19 cellular contexts compared by ENCODE assay signal in the genomic region with DNA sequence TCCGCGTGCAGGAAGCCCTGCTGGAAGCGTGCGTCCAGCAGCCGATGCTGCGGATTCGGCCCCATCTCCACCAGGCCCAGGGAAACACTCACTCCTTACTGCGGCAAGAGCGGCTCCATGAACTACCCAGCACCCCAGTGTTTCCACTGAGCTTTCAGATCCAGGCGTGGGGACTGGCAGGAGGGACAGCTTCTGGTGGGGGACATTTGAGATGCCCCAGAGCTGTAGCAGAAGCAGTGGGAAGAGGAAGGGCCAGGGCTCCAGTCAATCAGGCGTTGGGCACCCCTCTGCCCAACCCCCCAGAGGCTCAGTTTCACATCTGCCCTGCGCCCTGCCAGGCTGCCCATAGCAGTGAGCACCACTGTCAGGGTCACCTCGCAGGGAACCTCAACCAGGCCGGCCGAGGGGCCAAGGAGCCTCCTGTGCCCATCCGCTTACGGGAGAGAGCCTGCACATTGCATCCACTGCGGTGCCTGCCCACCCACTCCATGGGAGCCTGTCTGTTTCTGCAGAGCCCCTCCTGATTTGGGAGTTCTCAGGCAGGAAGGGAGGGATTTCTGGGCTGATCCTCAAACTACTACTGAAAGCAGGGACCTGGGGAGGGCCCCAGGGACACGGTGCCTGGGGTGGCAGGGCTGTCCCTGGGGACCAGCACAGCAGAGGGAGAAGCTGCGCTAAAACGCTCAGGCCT. TPM values are rescaled to one million over a fixed set of nuclear protein-coding genes. Genes with fewer than 3 reads are reported as not detected.
DNase-seq lines count a peak whose midpoint lies in the region; ATAC-seq and TF ChIP-seq lines count a peak whose summit lies in the region.
"Had no signal": no experiment of that assay in that cellular context is flagged by ENCODE, and none has a peak within 500 bp of the region (broad histone marks: within the 10 kb centered on the region; RNA-seq: fewer than 3 reads in every experiment).

No MANE protein-coding gene starts in this region.

- no peaks in the 10 kb centered on the region for H3K36me3 Mint-ChIP-seq in WTC11
- H3K36me3 Mint-ChIP-seq in CD4-positive, alpha-beta T cell (ENCODE audit: low read depth), result no peaks in the 10 kb centered on the region
- H3K36me3 Mint-ChIP-seq in activated CD8-positive, alpha-beta T cell treated with anti-CD3 and anti-CD28 coated beads, Interleukin-2, amount 10 ng/mL, durations not matched to agents 7 days and 5 days (ENCODE audit: low read depth), result no peaks in the 10 kb centered on the region
- H3K36me3 Mint-ChIP-seq: CD4-positive, CD25-positive, alpha-beta regulatory T cell had no signal

- 62% methylated on average over 21 of the region's 21 CpGs for WGBS in liver

- POLR2A ChIA-PET in WTC11 (lab: Charles Lee), result no interaction called here
- POLR2A ChIA-PET in CD4-positive, alpha-beta T cell (lab: Charles Lee), result no interaction called here
- POLR2A ChIA-PET in activated CD8-positive, alpha-beta T cell treated with anti-CD3 and anti-CD28 coated beads, Interleukin-2, amount 10 ng/mL, durations not matched to agents 7 days and 5 days (lab: Charles Lee), result no interaction called here

- DNase-seq in NCI-H1436 (lab: John Stamatoyannopoulos, UW) (peak; percentile 18), NCI-H1436 treated with DMSO at 0.1 percent for 48 hours (lab: John Stamatoyannopoulos, UW) (no peak), WTC11 (ENCODE audit: low spot score) (peak; percentile 11), uterus (peak; percentile 5 to 11)
- DNase-seq in CD4-positive, alpha-beta T cell, result no peak
- no peak for DNase-seq in activated CD8-positive, alpha-beta T cell treated with anti-CD3 and anti-CD28 coated beads, Interleukin-2, amount 10 ng/mL, durations not matched to agents 7 days and 5 days
- DNase-seq: CD4-positive, CD25-positive, alpha-beta regulatory T cell; GOT3; KBM-7; NCI-H1930; NCI-H226; NCI-H524 treated with DMSO at 0.1 percent for 48 hours; PC-3 had no signal

- H3K4me1 ChIP-seq in liver (ENCODE audit: control insufficient read depth in 4 of 4, insufficient read depth in 4 of 4, low read length in 3 of 4) (peaks cover 18 to 94% (median 74%) of the 10 kb centered on the region in 4 donors), uterus (no peaks in the 10 kb centered on the region)

- H3K27me3 ChIP-seq in liver (ENCODE audit: control insufficient read depth in 4 of 4, insufficient read depth in 4 of 4, low read length in 3 of 4) (no peaks in the 10 kb centered on the region), uterus (no peaks in the 10 kb centered on the region)
- H3K27me3 ChIP-seq in CD4-positive, alpha-beta T cell (ENCODE audit: control insufficient read depth, insufficient read depth, low read length), result no peaks in the 10 kb centered on the region

- H3K27ac ChIP-seq in liver (ENCODE audit: low read depth in 1 of 2, low read length in 2 of 2), result peak overlapping the region; percentile 50 to 77
- H3K27ac ChIP-seq in uterus, result no peak overlapping the region
- H3K27ac ChIP-seq in CD4-positive, alpha-beta T cell (ENCODE audit: low read depth, low read length), result no peak overlapping the region
- H3K27ac ChIP-seq: 22Rv1, RWPE1 had no signal

- no peak for ATAC-seq in WTC11
- no peak for ATAC-seq in HG02588 (IDR thresholded peaks at IDR 0.05; ENCODE audit: unreplicated experiment)
- ATAC-seq in CD4-positive, alpha-beta T cell (ENCODE audit: poor library complexity), result no peak
- ATAC-seq in activated CD8-positive, alpha-beta T cell treated with anti-CD3 and anti-CD28 coated beads, Interleukin-2, amount 10 ng/mL, durations not matched to agents 7 days and 5 days, result no peak
- ATAC-seq: PC-3 had no signal

- TF ChIP-seq CTCF in WTC11 (IDR thresholded peaks at IDR 0.05) (no peak), liver (IDR thresholded peaks at IDR 0.05; ENCODE audit: low read depth, low read length, missing input control) (no peak), uterus (IDR thresholded peaks at IDR 0.05) (no peak)
- TF ChIP-seq CTCF in CD4-positive, alpha-beta T cell (IDR thresholded peaks at IDR 0.05), result no peak

- H3K9me3 Mint-ChIP-seq in WTC11, result no peaks in the 10 kb centered on the region
- no peaks in the 10 kb centered on the region for H3K9me3 Mint-ChIP-seq in CD4-positive, alpha-beta T cell
- no peaks in the 10 kb centered on the region for H3K9me3 Mint-ChIP-seq in activated CD8-positive, alpha-beta T cell treated with anti-CD3 and anti-CD28 coated beads, Interleukin-2, amount 10 ng/mL, durations not matched to agents 7 days and 5 days (ENCODE audit: insufficient read depth)
- H3K9me3 Mint-ChIP-seq: CD4-positive, CD25-positive, alpha-beta regulatory T cell had no signal

- H3K27ac Mint-ChIP-seq in WTC11, result no peak overlapping the region
- H3K27ac Mint-ChIP-seq in CD4-positive, alpha-beta T cell, result no peak overlapping the region
- no peak overlapping the region for H3K27ac Mint-ChIP-seq in activated CD8-positive, alpha-beta T cell treated with anti-CD3 and anti-CD28 coated beads, Interleukin-2, amount 10 ng/mL, durations not matched to agents 7 days and 5 days
- H3K27ac Mint-ChIP-seq: CD4-positive, CD25-positive, alpha-beta regulatory T cell had no signal

- H3K4me3 Mint-ChIP-seq in WTC11, result no peak overlapping the region
- no peak overlapping the region for H3K4me3 Mint-ChIP-seq in CD4-positive, alpha-beta T cell
- no peak overlapping the region for H3K4me3 Mint-ChIP-seq in activated CD8-positive, alpha-beta T cell treated with anti-CD3 and anti-CD28 coated beads, Interleukin-2, amount 10 ng/mL, durations not matched to agents 7 days and 5 days
- H3K4me3 Mint-ChIP-seq: CD4-positive, CD25-positive, alpha-beta regulatory T cell had no signal

- intact Hi-C loops in uterus (cut with DNase I; ENCODE audit: low total_unique reads), result no loop called here
- intact Hi-C loops in CD4-positive, alpha-beta T cell (cut with DNase I, micrococcal nuclease), result no loop called here

- peak overlapping the region in 1 of 3 donors; percentile 8 for H3K4me3 ChIP-seq in liver (ENCODE audit: low read depth in 1 of 3, low read length in 3 of 3)
- no peak overlapping the region for H3K4me3 ChIP-seq in uterus

- H3K36me3 ChIP-seq in liver (ENCODE audit: control insufficient read depth in 4 of 4, insufficient read depth in 3 of 4, low read depth in 1 of 4, low read length in 3 of 4) (peaks cover 1 to 25% (median 8%) of the 10 kb centered on the region in 4 donors), uterus (no peaks in the 10 kb centered on the region)

- TF ChIP-seq POLR2A in uterus (IDR thresholded peaks at IDR 0.05), result no peak

- no peak for TF ChIP-seq RAD21 in liver (IDR thresholded peaks at IDR 0.05)

- CTCF ChIA-PET in WTC11 (lab: Charles Lee), result interaction anchor here (0.6 to 1.4 kb wide), 4 partner anchors 33 to 595 kb away, joined by 3 to 8 read pairs (median 5); no protein-coding TSS in a partner anchor
- CTCF ChIA-PET in CD4-positive, alpha-beta T cell (lab: Charles Lee), result no interaction called here
- CTCF ChIA-PET in activated CD8-positive, alpha-beta T cell treated with anti-CD3 and anti-CD28 coated beads, Interleukin-2, amount 10 ng/mL, durations not matched to agents 7 days and 5 days (lab: Charles Lee), result no interaction called here

- H3K9me3 ChIP-seq in liver (ENCODE audit: control insufficient read depth in 4 of 4, low read length in 3 of 4) (no peaks in the 10 kb centered on the region), uterus (no peaks in the 10 kb centered on the region)
- no peaks in the 10 kb centered on the region for H3K9me3 ChIP-seq in CD4-positive, alpha-beta T cell (ENCODE audit: control insufficient read depth, low read length)
- H3K9me3 ChIP-seq: Caco-2 had no signal

- no peaks in the 10 kb centered on the region for H3K27me3 Mint-ChIP-seq in WTC11 (ENCODE audit: low read depth)
- no peaks in the 10 kb centered on the region for H3K27me3 Mint-ChIP-seq in CD4-positive, alpha-beta T cell
- H3K27me3 Mint-ChIP-seq in activated CD8-positive, alpha-beta T cell treated with anti-CD3 and anti-CD28 coated beads, Interleukin-2, amount 10 ng/mL, durations not matched to agents 7 days and 5 days (ENCODE audit: low read depth), result no peaks in the 10 kb centered on the region
- H3K27me3 Mint-ChIP-seq: CD4-positive, CD25-positive, alpha-beta regulatory T cell had no signal

- H3K4me1 Mint-ChIP-seq in WTC11, result no peaks in the 10 kb centered on the region
- no peaks in the 10 kb centered on the region for H3K4me1 Mint-ChIP-seq in CD4-positive, alpha-beta T cell (ENCODE audit: low read depth)
- no peaks in the 10 kb centered on the region for H3K4me1 Mint-ChIP-seq in activated CD8-positive, alpha-beta T cell treated with anti-CD3 and anti-CD28 coated beads, Interleukin-2, amount 10 ng/mL, durations not matched to agents 7 days and 5 days (ENCODE audit: low read depth)
- H3K4me1 Mint-ChIP-seq: CD4-positive, CD25-positive, alpha-beta regulatory T cell had no signal

- H3K9ac ChIP-seq in liver (ENCODE audit: low read depth in 1 of 2, low read length in 2 of 2), result no peak overlapping the region

TF ChIP-seq in liver, 16 proteins besides CTCF, POLR2A, EP300 and RAD21 (continues in another document):
- TF ChIP-seq SP1 (IDR thresholded peaks at IDR 0.05), result no peak
- TF ChIP-seq RXRA (IDR thresholded peaks at IDR 0.05), result no peak
- TF ChIP-seq JUND (IDR thresholded peaks at IDR 0.05), result no peak
- TF ChIP-seq GABPA (IDR thresholded peaks at IDR 0.05 in 1 of 2, conservative IDR thresholded peaks at IDR 0.05 in 1 of 2), result no peak

RNA-seq across cellular contexts. Expression of a gene that starts 4.6 kb away (rescaled TPM):
- total RNA-seq in WTC11 (2021) (0.16 to 0.37 TPM (median 0.24 TPM) in 3 replicates), liver (1,000 to 10,000 TPM in 1 of 2 donors, 100 to 1,000 TPM in 1; 254 to 1,548 TPM), uterus (not detected)
- polyA plus RNA-seq in liver, result 1,000 to 10,000 TPM; 1,307 to 1,572 TPM
- total RNA-seq in CD4-positive, alpha-beta T cell, result not detected
- total RNA-seq in activated CD8-positive, alpha-beta T cell treated with anti-CD3 and anti-CD28 coated beads, Interleukin-2, amount 10 ng/mL, durations not matched to agents 7 days and 5 days, result not detected
- total RNA-seq: CD4-positive, CD25-positive, alpha-beta regulatory T cell; PC-3 had no signal
- polyA plus RNA-seq: CD4-positive, CD25-positive, alpha-beta regulatory T cell had no signal

RNA-seq across cellular contexts. Expression of a gene that starts 22.7 kb away (rescaled TPM):
- total RNA-seq in WTC11 (2021), result not detected in 3 replicates
- under 1 TPM; 0.59 to 0.65 TPM for total RNA-seq in liver
- polyA plus RNA-seq in liver, result 1 to 10 TPM; 1.6 to 8.8 TPM
- under 1 TPM in 1 of 4 donors, not detected in 3; 0.97 TPM for total RNA-seq in uterus
- not detected for total RNA-seq in CD4-positive, alpha-beta T cell
- not detected for total RNA-seq in activated CD8-positive, alpha-beta T cell treated with anti-CD3 and anti-CD28 coated beads, Interleukin-2, amount 10 ng/mL, durations not matched to agents 7 days and 5 days
- total RNA-seq: CD4-positive, CD25-positive, alpha-beta regulatory T cell; SK-MEL-5 had no signal
- polyA plus RNA-seq: CD4-positive, CD25-positive, alpha-beta regulatory T cell had no signal

RNA-seq across cellular contexts. Expression of a gene that starts 32.9 kb away (rescaled TPM):
- not detected in 3 replicates for total RNA-seq in WTC11 (2021)
- total RNA-seq in liver, result under 1 TPM; under 0.01 to 0.08 TPM
- under 1 TPM; 0.01 to 0.13 TPM for polyA plus RNA-seq in liver
- total RNA-seq in uterus, result 1 to 10 TPM in 2 of 4 donors, under 1 TPM in 1, not detected in 1; 0.79 to 2.6 (median 1.8) TPM
- not detected for total RNA-seq in CD4-positive, alpha-beta T cell
- total RNA-seq in activated CD8-positive, alpha-beta T cell treated with anti-CD3 and anti-CD28 coated beads, Interleukin-2, amount 10 ng/mL, durations not matched to agents 7 days and 5 days, result not detected
- total RNA-seq: Caco-2; CD4-positive, CD25-positive, alpha-beta regulatory T cell; PC-3; SK-MEL-5 had no signal
- polyA plus RNA-seq: CD4-positive, CD25-positive, alpha-beta regulatory T cell had no signal

RNA-seq across cellular contexts. Expression of a gene that starts 53.2 kb away (rescaled TPM):
- 218 to 279 TPM (median 222 TPM) in 3 replicates for total RNA-seq in WTC11 (2021)
- total RNA-seq in liver, result under 1 TPM; 0.08 to 0.14 TPM
- under 1 TPM; 0.03 to 0.21 TPM for polyA plus RNA-seq in liver
- 10 to 100 TPM in 1 of 4 donors, under 1 TPM in 1, not detected in 2; 0.37 to 12.9 TPM for total RNA-seq in uterus
- not detected for total RNA-seq in CD4-positive, alpha-beta T cell
- 1 to 10 TPM in 1 of 2 experiments, under 1 TPM in 1; 0.81 to 1.5 TPM for total RNA-seq in activated CD8-positive, alpha-beta T cell treated with anti-CD3 and anti-CD28 coated beads, Interleukin-2, amount 10 ng/mL, durations not matched to agents 7 days and 5 days
- total RNA-seq: CD4-positive, CD25-positive, alpha-beta regulatory T cell; PC-3 had no signal
- polyA plus RNA-seq: CD4-positive, CD25-positive, alpha-beta regulatory T cell had no signal

Comparison
In these comparisons a context has a peak if more than half of its experiments do, and no peak if none do; other contexts are left out.
1. DNase-seq: peak in NCI-H1436 (single experiment), WTC11 (single experiment) and uterus (2 of 2); none in NCI-H1436 treated with DMSO at 0.1 percent for 48 hours (single experiment), CD4-positive, alpha-beta T cell (0 of 10) and activated CD8-positive, alpha-beta T cell treated with anti-CD3 and anti-CD28 coated beads, Interleukin-2, amount 10 ng/mL, durations not matched to agents 7 days and 5 days (single experiment).
2. H3K27ac ChIP-seq: peak in liver (2 of 2); none in uterus (0 of 2) and CD4-positive, alpha-beta T cell (single experiment).
3. RNA of a gene that starts 4.6 kb away (total RNA-seq): 254 to 1,548 TPM in liver; 0.16 to 0.37 TPM in WTC11, not detected in uterus, not detected in CD4-positive, alpha-beta T cell and not detected in activated CD8-positive, alpha-beta T cell treated with anti-CD3 and anti-CD28 coated beads, Interleukin-2, amount 10 ng/mL, durations not matched to agents 7 days and 5 days; every median in the first group is over 100 times any median in the second.